In genomic region chr5:154367101-154367500, GRCh38 we compare ENCODE assay signal across 11 cellular contexts.
DNase-seq lines count a peak whose midpoint lies in the region; ATAC-seq and TF ChIP-seq lines count a peak whose summit lies in the region.
"Had no signal": no experiment of that assay in that cellular context is flagged by ENCODE, and none has a peak within 500 bp of the region (broad histone marks: within the 10 kb centered on the region; RNA-seq: fewer than 3 reads in every experiment).

No MANE protein-coding gene starts in this region.

- 100% methylated on average over 1 of the region's 1 CpG for WGBS in mammary epithelial cell (ENCODE audit: low coverage, missing lambda C conversion rate)
- 94% methylated on average over 1 of the region's 1 CpG for WGBS in smooth muscle cell (ENCODE audit: low lambda C conversion rate)

- dilution Hi-C loops in mammary epithelial cell (cut with HindIII; ENCODE audit: low sequenced_read_pairs), result no loop called here

- H3K9ac ChIP-seq in mammary epithelial cell (ENCODE audit: insufficient read depth, low read length), result peak overlapping the region; percentile 21
- no peak overlapping the region for H3K9ac ChIP-seq in smooth muscle cell (ENCODE audit: low read depth)

- in situ Hi-C loops in mammary epithelial cell (cut with MboI; ENCODE audit: low sequenced_read_pairs in 2 of 2), result no loop called here

- TF ChIP-seq CTCF in mammary epithelial cell (conservative IDR thresholded peaks at IDR 0.05 in 1 of 2, IDR thresholded peaks at IDR 0.05 in 1 of 2; ENCODE audit: extremely low read depth in 1 of 2, insufficient read depth in 1 of 2, low read depth in 1 of 2, low read length in 2 of 2), result no peak
- no peak for TF ChIP-seq CTCF in smooth muscle cell (IDR thresholded peaks at IDR 0.05; ENCODE audit: borderline replicate concordance, insufficient read depth, poor library complexity, severe bottlenecking)

- ATAC-seq in GM19452 (IDR thresholded peaks at IDR 0.05; ENCODE audit: unreplicated experiment) (peak; percentile 74), HG03095 (IDR thresholded peaks at IDR 0.05; ENCODE audit: unreplicated experiment) (peak; percentile 74)

- CTCF ChIA-PET in mammary epithelial cell (lab: Charles Lee; ENCODE audit: low non-redundant PET), result no interaction called here

- H4K20me1 ChIP-seq in mammary epithelial cell (ENCODE audit: insufficient read depth, low read length) (no peaks in the 10 kb centered on the region), smooth muscle cell (ENCODE audit: low read depth) (no peaks in the 10 kb centered on the region)

- H3K4me3 ChIP-seq in mammary epithelial cell (replicated peaks in 1 of 3; ENCODE audit: insufficient read depth in 1 of 3, low read depth in 2 of 3, low read length in 3 of 3) (no peak overlapping the region), smooth muscle cell (no peak overlapping the region)
- H3K4me3 ChIP-seq: transverse colon had no signal

- H3K4me1 ChIP-seq in mammary epithelial cell (ENCODE audit: insufficient read depth, low read length) (peaks cover 76% of the 10 kb centered on the region), smooth muscle cell (ENCODE audit: low read depth) (peaks cover 17% of the 10 kb centered on the region)

- H3K27ac ChIP-seq in mammary epithelial cell (ENCODE audit: insufficient read depth, low read depth, low read length) (peak overlapping the region; percentile 84), smooth muscle cell (ENCODE audit: low read depth) (peak overlapping the region; percentile 66)

- H3K4me2 ChIP-seq in mammary epithelial cell (ENCODE audit: insufficient read depth, low read depth, low read length), result peak overlapping the region; percentile 53
- H3K4me2 ChIP-seq in smooth muscle cell, result no peak overlapping the region

- peak; percentile 90 for DNase-seq in mammary epithelial cell
- no peak for DNase-seq in smooth muscle cell (lab: John Stamatoyannopoulos, UW; ENCODE audit: unreplicated experiment)
- DNase-seq in NCI-H748 treated with DMSO at 0.1 percent for 48 hours (lab: John Stamatoyannopoulos, UW), result no peak
- DNase-seq in activated CD4-positive, CD25-positive, alpha-beta regulatory T cell (lab: John Stamatoyannopoulos, UW), result no peak
- DNase-seq in hepatic stellate cell (ENCODE audit: low spot score), result no peak
- DNase-seq: caudate nucleus, NCI-H526 treated with DMSO at 0.1 percent for 48 hours, small intestine, transverse colon had no signal

- H3F3A ChIP-seq in smooth muscle cell (ENCODE audit: low read depth), result peaks cover 7% of the 10 kb centered on the region

- intact Hi-C loops in mammary epithelial cell (cut with micrococcal nuclease), result no loop called here

- no peaks in the 10 kb centered on the region for H3K36me3 ChIP-seq in mammary epithelial cell (ENCODE audit: insufficient read depth, low read length)
- H3K36me3 ChIP-seq in smooth muscle cell (ENCODE audit: low read depth), result no peaks in the 10 kb centered on the region
- H3K36me3 ChIP-seq: transverse colon had no signal

- H3K9me3 ChIP-seq in mammary epithelial cell (replicated peaks; ENCODE audit: insufficient read depth, low read length), result no peaks in the 10 kb centered on the region
- no peaks in the 10 kb centered on the region for H3K9me3 ChIP-seq in smooth muscle cell (replicated peaks; ENCODE audit: low read depth)
- H3K9me3 ChIP-seq: transverse colon had no signal

- H3K27me3 ChIP-seq in mammary epithelial cell (ENCODE audit: insufficient read depth, low read length), result no peaks in the 10 kb centered on the region
- no peaks in the 10 kb centered on the region for H3K27me3 ChIP-seq in smooth muscle cell (ENCODE audit: low read depth)
- H3K27me3 ChIP-seq: transverse colon had no signal

- BruUV-seq in mammary epithelial cell (replicated peaks; lab: Mats Ljungman, UMichigan), result no TSS peak

- H2AFZ ChIP-seq in mammary epithelial cell (ENCODE audit: low read depth, low read length), result no peak overlapping the region
- no peak overlapping the region for H2AFZ ChIP-seq in smooth muscle cell (ENCODE audit: low read depth)

- H3K79me2 ChIP-seq in mammary epithelial cell (ENCODE audit: insufficient read depth, low read length) (no peaks in the 10 kb centered on the region), smooth muscle cell (ENCODE audit: low read depth) (no peaks in the 10 kb centered on the region)
